ENCODE assay signal across 13 cellular contexts in genomic region chr2:55416826-55417568, GRCh38. TPM values are rescaled to one million over a fixed set of nuclear protein-coding genes. Genes with fewer than 3 reads are reported as not detected.
DNase-seq lines count a peak whose midpoint lies in the region; ATAC-seq and TF ChIP-seq lines count a peak whose summit lies in the region.
"Had no signal": no experiment of that assay in that cellular context is flagged by ENCODE, and none has a peak within 500 bp of the region (broad histone marks: within the 10 kb centered on the region; RNA-seq: fewer than 3 reads in every experiment).

No MANE protein-coding gene starts in this region.

- ATAC-seq in left cardiac atrium: no peak
- ATAC-seq in RWPE2 (ENCODE audit: low read depth): no peak
- ATAC-seq in GM21717 (IDR thresholded peaks at IDR 0.05; ENCODE audit: unreplicated experiment): no peak
- ATAC-seq in left colon: no peak
- ATAC-seq: stimulated activated naive B cell treated with anti-CD40 and anti-IgM and Interleukin-4, amounts not matched to agents 10 μg/mL and 1 μg/mL and 100 μg/mL, for 72 hours had no signal

- H3K4me3 ChIP-seq in left ventricle myocardium inferior (peak overlapping the region; percentile 82), RWPE2 (ENCODE audit: severe bottlenecking) (peak overlapping the region; percentile 53), fibroblast of mammary gland (ENCODE audit: control insufficient read depth, low read depth, low read length) (peak overlapping the region; percentile 75), tibial artery (peak overlapping the region; percentile 72 to 94)

- no peak for DNase-seq in left ventricle myocardium inferior
- no peak for DNase-seq in left cardiac atrium
- no peak for DNase-seq in RWPE2 (ENCODE audit: low spot score)
- DNase-seq in fibroblast of mammary gland (ENCODE audit: low read depth): no peak
- DNase-seq in tibial artery: no peak
- DNase-seq in DMS53 treated with DMSO at 0.1 percent for 48 hours (lab: John Stamatoyannopoulos, UW; ENCODE audit: unreplicated experiment): no peak
- DNase-seq in left colon: no peak
- DNase-seq: activated T-cell treated with anti-CD3 and anti-CD28 coated beads, Interleukin-2, amount 50 U/mL, for 1 hour; dermis blood vessel endothelial cell; kidney; NCI-H146; stimulated activated naive B cell treated with anti-CD40 and anti-IgM and Interleukin-4, amounts not matched to agents 10 μg/mL and 1 μg/mL and 100 μg/mL, for 72 hours had no signal

- H3K36me3 ChIP-seq in left ventricle myocardium inferior (peaks cover 10% of the 10 kb centered on the region), RWPE2 (ENCODE audit: low read depth) (peaks cover 10% of the 10 kb centered on the region), tibial artery (no peaks in the 10 kb centered on the region)

- H3K4me1 ChIP-seq in left ventricle myocardium inferior: peaks cover 36% of the 10 kb centered on the region
- peaks cover 13% of the 10 kb centered on the region for H3K4me1 ChIP-seq in RWPE2 (ENCODE audit: insufficient read depth, poor library complexity, severe bottlenecking)
- H3K4me1 ChIP-seq in tibial artery: peaks cover 0 to 32% (median 11%) of the 10 kb centered on the region in 4 donors

- H3K9me3 ChIP-seq in left ventricle myocardium inferior (replicated peaks): no peaks in the 10 kb centered on the region
- no peaks in the 10 kb centered on the region for H3K9me3 ChIP-seq in RWPE2 (ENCODE audit: severe bottlenecking)
- no peaks in the 10 kb centered on the region for H3K9me3 ChIP-seq in tibial artery

- intact Hi-C loops in left ventricle myocardium inferior (cut with micrococcal nuclease) (no loop called here), left cardiac atrium (cut with DNase I) (loop anchor here in 1 of 2 donors (10.0 kb wide), 1 partner anchor 52 kb away; no protein-coding TSS in a partner anchor), tibial artery (cut with DNase I; ENCODE audit: low total_unique reads) (no loop called here), left colon (cut with DNase I, micrococcal nuclease) (no loop called here)

- TF ChIP-seq CTCF in left ventricle myocardium inferior (IDR thresholded peaks at IDR 0.05; ENCODE audit: borderline replicate concordance): no peak
- TF ChIP-seq CTCF in RWPE2 (IDR thresholded peaks at IDR 0.05; ENCODE audit: poor library complexity, severe bottlenecking): no peak
- TF ChIP-seq CTCF in fibroblast of mammary gland (conservative IDR thresholded peaks at IDR 0.05; ENCODE audit: control insufficient read depth, insufficient read depth, low read depth, low read length): no peak
- TF ChIP-seq CTCF in tibial artery (IDR thresholded peaks at IDR 0.05): no peak

- H3K27ac ChIP-seq in left ventricle myocardium inferior (replicated peaks) (no peak overlapping the region), RWPE2 (ENCODE audit: poor library complexity, severe bottlenecking) (no peak overlapping the region), tibial artery (no peak overlapping the region)

- H3K27me3 ChIP-seq in left ventricle myocardium inferior (ENCODE audit: low read depth) (no peaks in the 10 kb centered on the region), RWPE2 (ENCODE audit: insufficient read depth, poor library complexity, severe bottlenecking) (no peaks in the 10 kb centered on the region), tibial artery (no peaks in the 10 kb centered on the region)

RNA-seq across cellular contexts. Expression of gene CCDC88A, which starts 2.7 kb away (rescaled TPM):
- 21.7 TPM for total RNA-seq in left ventricle myocardium inferior
- 10 to 100 TPM; 29.0 to 33.0 TPM for total RNA-seq in left cardiac atrium
- total RNA-seq in left colon: 10 to 100 TPM in 1 of 2 donors, 1 to 10 TPM in 1; 5.5 to 13.4 TPM
